1 cellular context compared by ENCODE assay signal in the genomic region with DNA sequence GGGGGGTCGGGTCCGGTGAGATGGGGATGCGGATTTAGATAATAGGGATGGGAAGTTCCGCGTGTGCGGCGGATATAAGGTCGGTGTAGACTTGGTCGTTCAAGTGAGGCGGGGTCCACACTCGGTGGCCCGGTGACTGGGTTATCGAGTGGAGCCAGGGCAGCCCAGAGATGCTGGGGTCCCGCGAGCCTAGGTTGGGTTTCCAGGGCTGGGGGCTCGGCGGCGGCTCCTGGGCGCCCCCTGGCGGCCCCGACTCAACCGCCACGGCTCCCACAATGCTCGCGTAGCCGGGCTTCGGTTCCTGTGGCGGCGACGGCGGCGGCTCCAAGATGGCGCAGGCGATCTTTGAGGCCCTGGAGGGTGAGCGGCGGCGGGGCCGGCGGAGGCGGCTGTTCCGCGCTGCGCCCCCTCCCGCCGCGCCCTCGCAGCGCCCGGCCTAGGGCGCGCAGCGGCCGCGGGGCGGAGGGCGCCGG.
TF ChIP-seq lines count a peak whose summit lies in the region.

ZNF341 (plus strand) TSS at position 304 of the 473 bp plus-strand sequence; CDS start at position 330, 26 bp downstream.

TF ChIP-seq in WTC11, 78 proteins besides CTCF, POLR2A, EP300 and RAD21 (continued from another document):
- TF ChIP-seq PREB (CRISPR knock-in tag; IDR thresholded peaks at IDR 0.05; ENCODE audit: borderline replicate concordance) = no peak
- 0 out of 2 replicates have a peak, but pooled peaks have one; percentile 28 for TF ChIP-seq HMGXB4 (CRISPR knock-in tag; IDR thresholded peaks at IDR 0.05)
- TF ChIP-seq SP1 (CRISPR knock-in tag; conservative IDR thresholded peaks at IDR 0.05) = no peak
- 0 out of 2 replicates have a peak, but pooled peaks have one; percentile 54 for TF ChIP-seq GABPB1 (CRISPR knock-in tag; IDR thresholded peaks at IDR 0.05)
- 0 out of 2 replicates have a peak, but pooled peaks have one; percentile 75 for TF ChIP-seq CREM (CRISPR knock-in tag; IDR thresholded peaks at IDR 0.05)
- TF ChIP-seq, protein P1, sequence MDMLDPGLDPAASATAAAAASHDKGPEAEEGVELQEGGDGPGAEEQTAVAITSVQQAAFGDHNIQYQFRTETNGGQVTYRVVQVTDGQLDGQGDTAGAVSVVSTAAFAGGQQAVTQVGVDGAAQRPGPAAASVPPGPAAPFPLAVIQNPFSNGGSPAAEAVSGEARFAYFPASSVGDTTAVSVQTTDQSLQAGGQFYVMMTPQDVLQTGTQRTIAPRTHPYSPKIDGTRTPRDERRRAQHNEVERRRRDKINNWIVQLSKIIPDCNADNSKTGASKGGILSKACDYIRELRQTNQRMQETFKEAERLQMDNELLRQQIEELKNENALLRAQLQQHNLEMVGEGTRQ (CRISPR knock-in tag; IDR thresholded peaks at IDR 0.05) = no peak
- TF ChIP-seq ZNF396 (CRISPR knock-in tag; IDR thresholded peaks at IDR 0.05; ENCODE audit: borderline replicate concordance) = no peak
- TF ChIP-seq NFE2L1 (CRISPR knock-in tag; IDR thresholded peaks at IDR 0.05) = no peak
